In the genomic region with DNA sequence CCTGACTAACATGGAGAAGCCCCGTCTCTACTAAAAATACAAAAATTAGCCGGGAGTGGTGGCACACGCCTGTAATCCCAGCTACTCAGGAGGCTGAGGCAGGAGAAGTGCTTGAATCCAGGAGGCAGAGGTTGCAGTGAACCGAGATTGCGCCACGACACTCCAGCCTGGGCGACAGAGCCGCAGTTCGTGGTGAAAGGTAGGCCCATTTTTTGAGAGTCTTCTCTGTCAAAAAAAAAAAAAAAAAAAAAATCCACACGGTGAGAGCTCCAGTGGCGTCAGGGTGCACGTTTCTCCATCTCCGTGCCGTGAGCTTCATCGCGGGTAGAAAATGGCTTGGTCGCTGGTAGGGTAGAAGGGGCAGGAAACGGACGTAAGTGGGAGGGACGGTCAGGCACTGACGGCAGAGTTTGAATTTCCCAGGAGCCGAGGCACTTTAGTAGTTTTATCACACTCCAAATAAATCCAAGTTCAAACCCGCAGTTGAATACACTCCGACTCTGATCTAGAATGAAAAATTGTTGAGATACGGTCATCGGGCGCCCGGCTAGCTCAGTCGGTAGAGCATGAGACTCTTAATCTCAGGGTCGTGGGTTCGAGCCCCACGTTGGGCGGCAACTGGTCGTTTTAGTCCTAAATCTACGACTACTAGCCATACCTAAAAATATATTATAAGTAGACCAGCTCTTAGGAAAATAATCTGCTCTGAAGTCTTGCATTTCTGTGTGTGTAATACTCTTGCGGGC, we compare ENCODE assay signal across 1 cellular context.
TF ChIP-seq lines count a peak whose summit lies in the region.

No MANE protein-coding gene starts in this region.

TF ChIP-seq in H1, 55 proteins besides CTCF, POLR2A, EP300 and RAD21:
- TF ChIP-seq CHD2 (IDR thresholded peaks at IDR 0.05; ENCODE audit: low read length): no peak
- TF ChIP-seq POLR2AphosphoS5 (IDR thresholded peaks at IDR 0.05; ENCODE audit: low read depth, low read length): no peak
- TF ChIP-seq NRF1 (IDR thresholded peaks at IDR 0.05; ENCODE audit: low read depth, low read length): no peak; the same call in 1 of the 2 replicates
- no peak for TF ChIP-seq RNF2 (IDR thresholded peaks at IDR 0.05; ENCODE audit: borderline replicate concordance, low read depth, low read length, missing control alignments, poor library complexity, severe bottlenecking)
- TF ChIP-seq TEAD4 (IDR thresholded peaks at IDR 0.05; ENCODE audit: low read depth, low read length): peak; percentile 52; the same call in 1 of the 2 replicates
- TF ChIP-seq BACH1 (IDR thresholded peaks at IDR 0.05; ENCODE audit: low read length): no peak
- TF ChIP-seq TCF12 (IDR thresholded peaks at IDR 0.05; ENCODE audit: low read depth, low read length): no peak
- TF ChIP-seq, protein P1, sequence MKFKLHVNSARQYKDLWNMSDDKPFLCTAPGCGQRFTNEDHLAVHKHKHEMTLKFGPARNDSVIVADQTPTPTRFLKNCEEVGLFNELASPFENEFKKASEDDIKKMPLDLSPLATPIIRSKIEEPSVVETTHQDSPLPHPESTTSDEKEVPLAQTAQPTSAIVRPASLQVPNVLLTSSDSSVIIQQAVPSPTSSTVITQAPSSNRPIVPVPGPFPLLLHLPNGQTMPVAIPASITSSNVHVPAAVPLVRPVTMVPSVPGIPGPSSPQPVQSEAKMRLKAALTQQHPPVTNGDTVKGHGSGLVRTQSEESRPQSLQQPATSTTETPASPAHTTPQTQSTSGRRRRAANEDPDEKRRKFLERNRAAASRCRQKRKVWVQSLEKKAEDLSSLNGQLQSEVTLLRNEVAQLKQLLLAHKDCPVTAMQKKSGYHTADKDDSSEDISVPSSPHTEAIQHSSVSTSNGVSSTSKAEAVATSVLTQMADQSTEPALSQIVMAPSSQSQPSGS (IDR thresholded peaks at IDR 0.05; ENCODE audit: low read length): peak; percentile 72; the same call in 1 of the 2 replicates
- no peak for TF ChIP-seq ZNF274 (IDR thresholded peaks at IDR 0.05; ENCODE audit: borderline replicate concordance, extremely low read depth, low read length)
- no peak for TF ChIP-seq SIX5 (IDR thresholded peaks at IDR 0.05; ENCODE audit: low read depth, low read length)
- no peak for TF ChIP-seq CBX8 (IDR thresholded peaks at IDR 0.05; ENCODE audit: borderline replicate concordance, low read depth, low read length)
- no peak for TF ChIP-seq SIRT6 (IDR thresholded peaks at IDR 0.05; ENCODE audit: low read length)
- no peak for TF ChIP-seq KDM5A (IDR thresholded peaks at IDR 0.05; ENCODE audit: low read length)
- no peak for TF ChIP-seq SP1 (IDR thresholded peaks at IDR 0.05; ENCODE audit: low read depth, low read length)
- no peak for TF ChIP-seq RXRA (IDR thresholded peaks at IDR 0.05; ENCODE audit: insufficient read depth, low read depth, low read length)
- TF ChIP-seq SP2 (IDR thresholded peaks at IDR 0.05; ENCODE audit: low read length): no peak
- no peak for TF ChIP-seq NANOG (IDR thresholded peaks at IDR 0.05; ENCODE audit: insufficient read depth, low read depth, low read length, poor library complexity, severe bottlenecking)
- TF ChIP-seq, protein P2, sequence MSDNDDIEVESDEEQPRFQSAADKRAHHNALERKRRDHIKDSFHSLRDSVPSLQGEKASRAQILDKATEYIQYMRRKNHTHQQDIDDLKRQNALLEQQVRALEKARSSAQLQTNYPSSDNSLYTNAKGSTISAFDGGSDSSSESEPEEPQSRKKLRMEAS (IDR thresholded peaks at IDR 0.05): no peak
- TF ChIP-seq, protein P3, sequence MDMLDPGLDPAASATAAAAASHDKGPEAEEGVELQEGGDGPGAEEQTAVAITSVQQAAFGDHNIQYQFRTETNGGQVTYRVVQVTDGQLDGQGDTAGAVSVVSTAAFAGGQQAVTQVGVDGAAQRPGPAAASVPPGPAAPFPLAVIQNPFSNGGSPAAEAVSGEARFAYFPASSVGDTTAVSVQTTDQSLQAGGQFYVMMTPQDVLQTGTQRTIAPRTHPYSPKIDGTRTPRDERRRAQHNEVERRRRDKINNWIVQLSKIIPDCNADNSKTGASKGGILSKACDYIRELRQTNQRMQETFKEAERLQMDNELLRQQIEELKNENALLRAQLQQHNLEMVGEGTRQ (IDR thresholded peaks at IDR 0.05; ENCODE audit: low read length): no peak
- TF ChIP-seq, protein P4, sequence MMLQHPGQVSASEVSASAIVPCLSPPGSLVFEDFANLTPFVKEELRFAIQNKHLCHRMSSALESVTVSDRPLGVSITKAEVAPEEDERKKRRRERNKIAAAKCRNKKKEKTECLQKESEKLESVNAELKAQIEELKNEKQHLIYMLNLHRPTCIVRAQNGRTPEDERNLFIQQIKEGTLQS (IDR thresholded peaks at IDR 0.05; ENCODE audit: insufficient read depth, low read depth, low read length): no peak
- TF ChIP-seq, protein P5, sequence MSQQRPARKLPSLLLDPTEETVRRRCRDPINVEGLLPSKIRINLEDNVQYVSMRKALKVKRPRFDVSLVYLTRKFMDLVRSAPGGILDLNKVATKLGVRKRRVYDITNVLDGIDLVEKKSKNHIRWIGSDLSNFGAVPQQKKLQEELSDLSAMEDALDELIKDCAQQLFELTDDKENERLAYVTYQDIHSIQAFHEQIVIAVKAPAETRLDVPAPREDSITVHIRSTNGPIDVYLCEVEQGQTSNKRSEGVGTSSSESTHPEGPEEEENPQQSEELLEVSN (IDR thresholded peaks at IDR 0.05): no peak
- no peak for TF ChIP-seq BRCA1 (IDR thresholded peaks at IDR 0.05; ENCODE audit: low read depth, low read length)
- TF ChIP-seq SRF (IDR thresholded peaks at IDR 0.05; ENCODE audit: low read depth, low read length): no peak
- no peak for TF ChIP-seq EZH2 (IDR thresholded peaks at IDR 0.05; ENCODE audit: low read depth, low read length, severe bottlenecking)
- no peak for TF ChIP-seq RFX5 (IDR thresholded peaks at IDR 0.05; ENCODE audit: borderline replicate concordance, low read depth, low read length)
- no peak for TF ChIP-seq CHD1 (IDR thresholded peaks at IDR 0.05; ENCODE audit: low read depth, low read length)
- TF ChIP-seq ASH2L (IDR thresholded peaks at IDR 0.05; ENCODE audit: low read length): peak; percentile 97
- TF ChIP-seq HDAC2 (IDR thresholded peaks at IDR 0.05; ENCODE audit: borderline replicate concordance in 1 of 2, low read depth in 2 of 2, low read length in 2 of 2): no peak
- peak; percentile 81; the same call in 1 of the 2 replicates for TF ChIP-seq MAFK (IDR thresholded peaks at IDR 0.05; ENCODE audit: low read depth, low read length)
- TF ChIP-seq, protein P6, sequence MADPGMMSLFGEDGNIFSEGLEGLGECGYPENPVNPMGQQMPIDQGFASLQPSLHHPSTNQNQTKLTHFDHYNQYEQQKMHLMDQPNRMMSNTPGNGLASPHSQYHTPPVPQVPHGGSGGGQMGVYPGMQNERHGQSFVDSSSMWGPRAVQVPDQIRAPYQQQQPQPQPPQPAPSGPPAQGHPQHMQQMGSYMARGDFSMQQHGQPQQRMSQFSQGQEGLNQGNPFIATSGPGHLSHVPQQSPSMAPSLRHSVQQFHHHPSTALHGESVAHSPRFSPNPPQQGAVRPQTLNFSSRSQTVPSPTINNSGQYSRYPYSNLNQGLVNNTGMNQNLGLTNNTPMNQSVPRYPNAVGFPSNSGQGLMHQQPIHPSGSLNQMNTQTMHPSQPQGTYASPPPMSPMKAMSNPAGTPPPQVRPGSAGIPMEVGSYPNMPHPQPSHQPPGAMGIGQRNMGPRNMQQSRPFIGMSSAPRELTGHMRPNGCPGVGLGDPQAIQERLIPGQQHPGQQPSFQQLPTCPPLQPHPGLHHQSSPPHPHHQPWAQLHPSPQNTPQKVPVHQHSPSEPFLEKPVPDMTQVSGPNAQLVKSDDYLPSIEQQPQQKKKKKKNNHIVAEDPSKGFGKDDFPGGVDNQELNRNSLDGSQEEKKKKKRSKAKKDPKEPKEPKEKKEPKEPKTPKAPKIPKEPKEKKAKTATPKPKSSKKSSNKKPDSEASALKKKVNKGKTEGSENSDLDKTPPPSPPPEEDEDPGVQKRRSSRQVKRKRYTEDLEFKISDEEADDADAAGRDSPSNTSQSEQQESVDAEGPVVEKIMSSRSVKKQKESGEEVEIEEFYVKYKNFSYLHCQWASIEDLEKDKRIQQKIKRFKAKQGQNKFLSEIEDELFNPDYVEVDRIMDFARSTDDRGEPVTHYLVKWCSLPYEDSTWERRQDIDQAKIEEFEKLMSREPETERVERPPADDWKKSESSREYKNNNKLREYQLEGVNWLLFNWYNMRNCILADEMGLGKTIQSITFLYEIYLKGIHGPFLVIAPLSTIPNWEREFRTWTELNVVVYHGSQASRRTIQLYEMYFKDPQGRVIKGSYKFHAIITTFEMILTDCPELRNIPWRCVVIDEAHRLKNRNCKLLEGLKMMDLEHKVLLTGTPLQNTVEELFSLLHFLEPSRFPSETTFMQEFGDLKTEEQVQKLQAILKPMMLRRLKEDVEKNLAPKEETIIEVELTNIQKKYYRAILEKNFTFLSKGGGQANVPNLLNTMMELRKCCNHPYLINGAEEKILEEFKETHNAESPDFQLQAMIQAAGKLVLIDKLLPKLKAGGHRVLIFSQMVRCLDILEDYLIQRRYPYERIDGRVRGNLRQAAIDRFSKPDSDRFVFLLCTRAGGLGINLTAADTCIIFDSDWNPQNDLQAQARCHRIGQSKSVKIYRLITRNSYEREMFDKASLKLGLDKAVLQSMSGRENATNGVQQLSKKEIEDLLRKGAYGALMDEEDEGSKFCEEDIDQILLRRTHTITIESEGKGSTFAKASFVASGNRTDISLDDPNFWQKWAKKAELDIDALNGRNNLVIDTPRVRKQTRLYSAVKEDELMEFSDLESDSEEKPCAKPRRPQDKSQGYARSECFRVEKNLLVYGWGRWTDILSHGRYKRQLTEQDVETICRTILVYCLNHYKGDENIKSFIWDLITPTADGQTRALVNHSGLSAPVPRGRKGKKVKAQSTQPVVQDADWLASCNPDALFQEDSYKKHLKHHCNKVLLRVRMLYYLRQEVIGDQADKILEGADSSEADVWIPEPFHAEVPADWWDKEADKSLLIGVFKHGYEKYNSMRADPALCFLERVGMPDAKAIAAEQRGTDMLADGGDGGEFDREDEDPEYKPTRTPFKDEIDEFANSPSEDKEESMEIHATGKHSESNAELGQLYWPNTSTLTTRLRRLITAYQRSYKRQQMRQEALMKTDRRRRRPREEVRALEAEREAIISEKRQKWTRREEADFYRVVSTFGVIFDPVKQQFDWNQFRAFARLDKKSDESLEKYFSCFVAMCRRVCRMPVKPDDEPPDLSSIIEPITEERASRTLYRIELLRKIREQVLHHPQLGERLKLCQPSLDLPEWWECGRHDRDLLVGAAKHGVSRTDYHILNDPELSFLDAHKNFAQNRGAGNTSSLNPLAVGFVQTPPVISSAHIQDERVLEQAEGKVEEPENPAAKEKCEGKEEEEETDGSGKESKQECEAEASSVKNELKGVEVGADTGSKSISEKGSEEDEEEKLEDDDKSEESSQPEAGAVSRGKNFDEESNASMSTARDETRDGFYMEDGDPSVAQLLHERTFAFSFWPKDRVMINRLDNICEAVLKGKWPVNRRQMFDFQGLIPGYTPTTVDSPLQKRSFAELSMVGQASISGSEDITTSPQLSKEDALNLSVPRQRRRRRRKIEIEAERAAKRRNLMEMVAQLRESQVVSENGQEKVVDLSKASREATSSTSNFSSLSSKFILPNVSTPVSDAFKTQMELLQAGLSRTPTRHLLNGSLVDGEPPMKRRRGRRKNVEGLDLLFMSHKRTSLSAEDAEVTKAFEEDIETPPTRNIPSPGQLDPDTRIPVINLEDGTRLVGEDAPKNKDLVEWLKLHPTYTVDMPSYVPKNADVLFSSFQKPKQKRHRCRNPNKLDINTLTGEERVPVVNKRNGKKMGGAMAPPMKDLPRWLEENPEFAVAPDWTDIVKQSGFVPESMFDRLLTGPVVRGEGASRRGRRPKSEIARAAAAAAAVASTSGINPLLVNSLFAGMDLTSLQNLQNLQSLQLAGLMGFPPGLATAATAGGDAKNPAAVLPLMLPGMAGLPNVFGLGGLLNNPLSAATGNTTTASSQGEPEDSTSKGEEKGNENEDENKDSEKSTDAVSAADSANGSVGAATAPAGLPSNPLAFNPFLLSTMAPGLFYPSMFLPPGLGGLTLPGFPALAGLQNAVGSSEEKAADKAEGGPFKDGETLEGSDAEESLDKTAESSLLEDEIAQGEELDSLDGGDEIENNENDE (IDR thresholded peaks at IDR 0.05; ENCODE audit: insufficient replicate concordance, low read length): no peak
- peak; percentile 71 for TF ChIP-seq CEBPB (IDR thresholded peaks at IDR 0.05; ENCODE audit: low read depth, low read length)
- no peak for TF ChIP-seq SUZ12 (IDR thresholded peaks at IDR 0.05; ENCODE audit: low read length)
- TF ChIP-seq CTBP2 (IDR thresholded peaks at IDR 0.05; ENCODE audit: borderline replicate concordance, insufficient read depth, insufficient read length, low read length): no peak
- TF ChIP-seq EGR1 (IDR thresholded peaks at IDR 0.05; ENCODE audit: borderline replicate concordance, low read depth, low read length): 0 out of 2 replicates have a peak, but pooled peaks have one; percentile 4
- TF ChIP-seq BCL11A (IDR thresholded peaks at IDR 0.05; ENCODE audit: low read depth in 2 of 2, low read length in 2 of 2): no peak
- 0 out of 2 replicates have a peak, but pooled peaks have one; percentile 7 for TF ChIP-seq KDM1A (IDR thresholded peaks at IDR 0.05; ENCODE audit: borderline replicate concordance, low read length)
- no peak for TF ChIP-seq TAF1 (IDR thresholded peaks at IDR 0.05; ENCODE audit: low read depth, low read length)
- TF ChIP-seq SIN3A (conservative IDR thresholded peaks at IDR 0.05 in 1 of 2, IDR thresholded peaks at IDR 0.05 in 1 of 2; ENCODE audit: low read depth in 1 of 2, low read length in 2 of 2): 0 out of 4 replicates have a peak, but pooled peaks of 1 of the 2 experiments have one; percentile 29
- peak; percentile 34 for TF ChIP-seq KDM4A (IDR thresholded peaks at IDR 0.05; ENCODE audit: low read depth, low read length, severe bottlenecking)
- no peak for TF ChIP-seq JUND (IDR thresholded peaks at IDR 0.05; ENCODE audit: low read length)
- TF ChIP-seq SP4 (IDR thresholded peaks at IDR 0.05; ENCODE audit: low read length): 0 out of 2 replicates have a peak, but pooled peaks have one; percentile 38
- no peak for TF ChIP-seq GABPA (IDR thresholded peaks at IDR 0.05; ENCODE audit: borderline replicate concordance, insufficient read depth, low read length)
- TF ChIP-seq RBBP5 (IDR thresholded peaks at IDR 0.05; ENCODE audit: borderline replicate concordance, low read depth, low read length): peak; percentile 90
- TF ChIP-seq TAF7 (optimal IDR thresholded peaks at IDR 0.05; ENCODE audit: borderline replicate concordance, low read depth, low read length): peak; percentile 27
- TF ChIP-seq POU5F1 (IDR thresholded peaks at IDR 0.05; ENCODE audit: low read depth, low read length): no peak
- no peak for TF ChIP-seq HDAC6 (IDR thresholded peaks at IDR 0.05; ENCODE audit: low read depth, low read length)
- no peak for TF ChIP-seq GTF2F1 (IDR thresholded peaks at IDR 0.05; ENCODE audit: borderline replicate concordance, low read depth, low read length)
- no peak for TF ChIP-seq CBX5 (IDR thresholded peaks at IDR 0.05; ENCODE audit: low read depth, low read length)
- TF ChIP-seq YY1 (IDR thresholded peaks at IDR 0.05; ENCODE audit: low read depth, low read length): no peak
- TF ChIP-seq PHF8 (conservative IDR thresholded peaks at IDR 0.05; ENCODE audit: low read depth, low read length): peak; percentile 38; the same call in 1 of the 2 replicates
- no peak for TF ChIP-seq FOSL1 (IDR thresholded peaks at IDR 0.05; ENCODE audit: insufficient read depth, low read depth, low read length)
- TF ChIP-seq JUN (IDR thresholded peaks at IDR 0.05; ENCODE audit: low read depth, low read length): no peak
- no peak for TF ChIP-seq SAP30 (IDR thresholded peaks at IDR 0.05; ENCODE audit: insufficient read depth, insufficient replicate concordance, low read length)
- TF ChIP-seq TBP (IDR thresholded peaks at IDR 0.05; ENCODE audit: low read depth, low read length): peak; percentile 99
- no peak for TF ChIP-seq CREB1 (IDR thresholded peaks at IDR 0.05)
